ENCODE assay signal across 11 cellular contexts in genomic region chr17:28928061-28928460, GRCh38. TPM values are rescaled to one million over a fixed set of nuclear protein-coding genes. Genes with fewer than 3 reads are reported as not detected.
A peak's percentile ranks its signal among the peaks of the same experiment; 100 is the strongest.
DNase-seq lines count a peak whose midpoint lies in the region; ATAC-seq and TF ChIP-seq lines count a peak whose summit lies in the region.
"Had no signal": no experiment of that assay in that cellular context is flagged by ENCODE, and none has a peak within 500 bp of the region (broad histone marks: within the 10 kb centered on the region; RNA-seq: fewer than 3 reads in every experiment).

No MANE protein-coding gene starts in this region.

- DNase-seq in CD4-positive, alpha-beta T cell = peak in 2 of 10 experiments; percentile 9 to 22
- peak; percentile 62 for DNase-seq in M059J (ENCODE audit: low read depth)
- peak; percentile 36 to 51 for DNase-seq in activated T-cell treated with anti-CD3 and anti-CD28 coated beads, Interleukin-2, amount 50 U/mL, for 48 hours
- peak; percentile 77 for DNase-seq in iris pigment epithelial cell (ENCODE audit: low read depth)
- DNase-seq in OCI-M2 (lab: John Stamatoyannopoulos, UW; ENCODE audit: unreplicated experiment) = no peak
- DNase-seq in KG1 (lab: John Stamatoyannopoulos, UW) = no peak
- no peak for DNase-seq in mucosa of descending colon
- DNase-seq: NCI-H2171 treated with DMSO at 0.1 percent for 48 hours, T-helper 9 cell, tibial artery had no signal

- intact Hi-C loops in CD4-positive, alpha-beta T cell (cut with DNase I, micrococcal nuclease) = loop anchor here in 1 of 2 experiments (5.0 kb wide), 1 partner anchor 201 kb away; the partner anchor contains the start of genes NEK8 and TLCD1
- intact Hi-C loops in mucosa of descending colon (cut with DNase I, micrococcal nuclease) = no loop called here

- H3K4me3 ChIP-seq in mucosa of descending colon = no peak overlapping the region
- H3K4me3 ChIP-seq: tibial artery had no signal

- H3K4me3 Mint-ChIP-seq in CD4-positive, alpha-beta T cell = no peak overlapping the region

- POLR2A ChIA-PET in CD4-positive, alpha-beta T cell (lab: Charles Lee) = interaction anchor here (0.9 to 8.4 kb wide), 3 partner anchors 11 to 21 kb away, joined by 3 to 150 read pairs (median 3); partner anchors contain the start of gene PHF12

- no peaks in the 10 kb centered on the region for H3K36me3 ChIP-seq in mucosa of descending colon (ENCODE audit: low read depth)

- peak overlapping the region; percentile 98 for H3K27ac Mint-ChIP-seq in CD4-positive, alpha-beta T cell

- H3K27me3 Mint-ChIP-seq in CD4-positive, alpha-beta T cell = no peaks in the 10 kb centered on the region

- TF ChIP-seq CTCF in CD4-positive, alpha-beta T cell (IDR thresholded peaks at IDR 0.05) = no peak
- TF ChIP-seq CTCF in mucosa of descending colon (IDR thresholded peaks at IDR 0.05) = no peak

- H3K27ac ChIP-seq in CD4-positive, alpha-beta T cell (ENCODE audit: low read depth, low read length) = peak overlapping the region; percentile 92
- H3K27ac ChIP-seq: tibial artery had no signal

- no peaks in the 10 kb centered on the region for H3K4me1 ChIP-seq in mucosa of descending colon (ENCODE audit: low read depth)

- H3K36me3 Mint-ChIP-seq in CD4-positive, alpha-beta T cell (ENCODE audit: low read depth) = peaks cover 80% of the 10 kb centered on the region

- H3K4me1 Mint-ChIP-seq in CD4-positive, alpha-beta T cell (ENCODE audit: low read depth) = peaks cover 58% of the 10 kb centered on the region

- no peaks in the 10 kb centered on the region for H3K9me3 Mint-ChIP-seq in CD4-positive, alpha-beta T cell

- CTCF ChIA-PET in CD4-positive, alpha-beta T cell (lab: Charles Lee) = interaction anchor here (0.6 to 1.6 kb wide), 3 partner anchors 22 to 177 kb away, joined by 3 to 4 read pairs (median 3); partner anchors contain the start of gene DHRS13

- no peaks in the 10 kb centered on the region for H3K9me3 ChIP-seq in CD4-positive, alpha-beta T cell (ENCODE audit: control insufficient read depth, low read length)
- H3K9me3 ChIP-seq in mucosa of descending colon = no peaks in the 10 kb centered on the region

- no peaks in the 10 kb centered on the region for H3K27me3 ChIP-seq in CD4-positive, alpha-beta T cell (ENCODE audit: control insufficient read depth, insufficient read depth, low read length)
- H3K27me3 ChIP-seq: tibial artery had no signal

- ATAC-seq in CD4-positive, alpha-beta T cell (ENCODE audit: poor library complexity) = no peak
- ATAC-seq in mucosa of descending colon (no peak), HG03108 (IDR thresholded peaks at IDR 0.05; ENCODE audit: unreplicated experiment) (no peak)

RNA-seq across cellular contexts. Expression of gene PHF12, which starts 23.3 kb away (rescaled TPM):
- 100 to 1,000 TPM; 232 to 247 TPM for total RNA-seq in CD4-positive, alpha-beta T cell
- 19.8 and 22.9 TPM in 2 replicates for total RNA-seq in M059J (2014; rRNA removed; shearing (Covaris generic))
- 10 to 100 TPM; 35.9 to 59.7 (median 39.2) TPM for total RNA-seq in mucosa of descending colon

RNA-seq across cellular contexts. Expression of gene DHRS13, which starts 25.2 kb away (rescaled TPM):
- total RNA-seq in CD4-positive, alpha-beta T cell = 10 to 100 TPM; 33.5 to 34.3 TPM
- total RNA-seq in M059J (2014; rRNA removed; shearing (Covaris generic)) = 7.1 and 9.0 TPM in 2 replicates
- total RNA-seq in mucosa of descending colon = 10 to 100 TPM in 1 of 3 donors, 1 to 10 TPM in 2; 7.1 to 10.1 (median 7.3) TPM

RNA-seq across cellular contexts. Expression of gene FLOT2, which starts 30.5 kb away (rescaled TPM):
- 10 to 100 TPM; 79.7 to 85.1 TPM for total RNA-seq in CD4-positive, alpha-beta T cell
- total RNA-seq in M059J (2014; rRNA removed; shearing (Covaris generic)) = 23.6 and 27.6 TPM in 2 replicates
- total RNA-seq in mucosa of descending colon = 10 to 100 TPM; 87.9 to 98.0 (median 89.8) TPM

Comparison
In these comparisons a context has a peak if more than half of its experiments do, and no peak if none do; other contexts are left out.
1. DNase-seq: peak in M059J (single experiment), activated T-cell treated with anti-CD3 and anti-CD28 coated beads, Interleukin-2, amount 50 U/mL, for 48 hours (2 of 2) and iris pigment epithelial cell (single experiment); none in OCI-M2 (single experiment), KG1 (single experiment) and mucosa of descending colon (0 of 3).